Comparison of ENCODE assay signal across 1 cellular context in the genomic region with DNA sequence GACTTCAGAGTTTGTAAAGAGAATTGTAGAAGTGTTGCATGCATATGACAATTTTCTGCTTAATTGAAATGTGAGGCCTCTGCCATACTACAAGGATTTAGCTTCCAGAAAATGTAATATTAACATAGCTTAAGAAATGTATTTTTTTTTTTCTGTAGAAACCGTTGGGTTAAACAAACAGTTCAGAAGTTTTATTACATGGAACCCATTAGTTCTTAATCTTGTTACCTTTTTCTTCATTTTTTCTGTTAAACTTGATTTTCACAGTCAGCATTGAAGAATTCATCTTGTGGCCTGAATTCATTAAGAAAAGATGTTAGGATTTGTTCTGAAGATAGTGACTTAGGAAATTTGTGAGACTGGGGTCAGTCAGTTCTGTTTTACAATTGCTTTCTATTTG.
TF ChIP-seq lines count a peak whose summit lies in the region.

No MANE protein-coding gene starts in this region.

TF ChIP-seq in GM23338, 12 proteins besides CTCF, POLR2A, EP300 and RAD21 (continued from another document):
- TF ChIP-seq, protein P1, sequence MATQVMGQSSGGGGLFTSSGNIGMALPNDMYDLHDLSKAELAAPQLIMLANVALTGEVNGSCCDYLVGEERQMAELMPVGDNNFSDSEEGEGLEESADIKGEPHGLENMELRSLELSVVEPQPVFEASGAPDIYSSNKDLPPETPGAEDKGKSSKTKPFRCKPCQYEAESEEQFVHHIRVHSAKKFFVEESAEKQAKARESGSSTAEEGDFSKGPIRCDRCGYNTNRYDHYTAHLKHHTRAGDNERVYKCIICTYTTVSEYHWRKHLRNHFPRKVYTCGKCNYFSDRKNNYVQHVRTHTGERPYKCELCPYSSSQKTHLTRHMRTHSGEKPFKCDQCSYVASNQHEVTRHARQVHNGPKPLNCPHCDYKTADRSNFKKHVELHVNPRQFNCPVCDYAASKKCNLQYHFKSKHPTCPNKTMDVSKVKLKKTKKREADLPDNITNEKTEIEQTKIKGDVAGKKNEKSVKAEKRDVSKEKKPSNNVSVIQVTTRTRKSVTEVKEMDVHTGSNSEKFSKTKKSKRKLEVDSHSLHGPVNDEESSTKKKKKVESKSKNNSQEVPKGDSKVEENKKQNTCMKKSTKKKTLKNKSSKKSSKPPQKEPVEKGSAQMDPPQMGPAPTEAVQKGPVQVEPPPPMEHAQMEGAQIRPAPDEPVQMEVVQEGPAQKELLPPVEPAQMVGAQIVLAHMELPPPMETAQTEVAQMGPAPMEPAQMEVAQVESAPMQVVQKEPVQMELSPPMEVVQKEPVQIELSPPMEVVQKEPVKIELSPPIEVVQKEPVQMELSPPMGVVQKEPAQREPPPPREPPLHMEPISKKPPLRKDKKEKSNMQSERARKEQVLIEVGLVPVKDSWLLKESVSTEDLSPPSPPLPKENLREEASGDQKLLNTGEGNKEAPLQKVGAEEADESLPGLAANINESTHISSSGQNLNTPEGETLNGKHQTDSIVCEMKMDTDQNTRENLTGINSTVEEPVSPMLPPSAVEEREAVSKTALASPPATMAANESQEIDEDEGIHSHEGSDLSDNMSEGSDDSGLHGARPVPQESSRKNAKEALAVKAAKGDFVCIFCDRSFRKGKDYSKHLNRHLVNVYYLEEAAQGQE (IDR thresholded peaks at IDR 0.05; ENCODE audit: unreplicated experiment): no peak
- no peak for TF ChIP-seq EZH2phosphoT487 (IDR thresholded peaks at IDR 0.05; ENCODE audit: unreplicated experiment)
- TF ChIP-seq NANOG (IDR thresholded peaks at IDR 0.05; ENCODE audit: borderline replicate concordance): no peak
- TF ChIP-seq, protein P2, sequence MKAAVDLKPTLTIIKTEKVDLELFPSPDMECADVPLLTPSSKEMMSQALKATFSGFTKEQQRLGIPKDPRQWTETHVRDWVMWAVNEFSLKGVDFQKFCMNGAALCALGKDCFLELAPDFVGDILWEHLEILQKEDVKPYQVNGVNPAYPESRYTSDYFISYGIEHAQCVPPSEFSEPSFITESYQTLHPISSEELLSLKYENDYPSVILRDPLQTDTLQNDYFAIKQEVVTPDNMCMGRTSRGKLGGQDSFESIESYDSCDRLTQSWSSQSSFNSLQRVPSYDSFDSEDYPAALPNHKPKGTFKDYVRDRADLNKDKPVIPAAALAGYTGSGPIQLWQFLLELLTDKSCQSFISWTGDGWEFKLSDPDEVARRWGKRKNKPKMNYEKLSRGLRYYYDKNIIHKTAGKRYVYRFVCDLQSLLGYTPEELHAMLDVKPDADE (IDR thresholded peaks at IDR 0.05): no peak
- TF ChIP-seq JUNB (IDR thresholded peaks at IDR 0.05; ENCODE audit: unreplicated experiment): no peak
- TF ChIP-seq POLR2AphosphoS5 (IDR thresholded peaks at IDR 0.05; ENCODE audit: low read depth): no peak
